ENCODE assay signal across 24 cellular contexts in genomic region chr1:112146201-112146715, GRCh38.
"Had no signal": no experiment of that assay in that cellular context is flagged by ENCODE, and none has a peak within 500 bp of the region (broad histone marks: within the 10 kb centered on the region; RNA-seq: fewer than 3 reads in every experiment).

No MANE protein-coding gene starts in this region.

- H3K27ac ChIP-seq: adrenal gland, ascending aorta, brain microvascular endothelial cell, colonic mucosa, prostate gland, transverse colon, uterus had no signal

- H3K9me3 ChIP-seq: adrenal gland, colonic mucosa, prostate gland, uterus had no signal

- ATAC-seq: activated T-helper 17 cell treated with anti-CD3 and anti-CD28 coated beads, Interleukin-2, amount 50 U/mL, for 72 hours; effector memory CD8-positive, alpha-beta T cell; esophagus mucosa; natural killer cell treated with Interleukin-12 subunit alpha and Interleukin-12 subunit beta and Interleukin-15 and Interleukin-18, amount 100 ng/mL, for 72 hours; stimulated activated naive B cell treated with anti-CD40 and anti-IgM and Interleukin-4, amounts not matched to agents 10 μg/mL and 1 μg/mL and 100 μg/mL, for 72 hours had no signal

- DNase-seq: activated CD4-positive, alpha-beta T cell treated with anti-CD3 and anti-CD28 coated beads for 1 hour; activated CD4-positive, alpha-beta T cell treated with anti-CD3 and anti-CD28 coated beads, Interleukin-2, amount 50 U/mL, for 1 hour; activated naive CD4-positive, alpha-beta T cell; activated T-cell treated with anti-CD3 and anti-CD28 coated beads, Interleukin-2, amount 50 U/mL, for 1 hour; adrenal gland; brain microvascular endothelial cell; colonic mucosa; effector memory CD8-positive, alpha-beta T cell; foreskin melanocyte; glutamatergic neuron; hippocampal formation; left ventricle myocardium inferior; mammary epithelial cell; stimulated activated CD4-positive, alpha-beta T cell treated with anti-CD3 and anti-CD28 coated beads, Interleukin-2, amount 100 ng/mL, for 48 hours; stimulated activated CD8-positive, alpha-beta memory T cell treated with anti-CD3 and anti-CD28 coated beads, Interleukin-4, amount 100 ng/mL, for 48 hours; stimulated activated naive B cell treated with anti-CD40 and anti-IgM and Interleukin-4, amounts not matched to agents 10 μg/mL and 1 μg/mL and 100 μg/mL, for 72 hours; transverse colon; uterus had no signal

- H3K4me1 ChIP-seq: adrenal gland, ascending aorta, colonic mucosa, prostate gland, transverse colon, uterus had no signal

- H3K27me3 ChIP-seq: ascending aorta, brain microvascular endothelial cell, colonic mucosa, transverse colon, uterus had no signal

- H3K4me3 ChIP-seq: adrenal gland, ascending aorta, colonic mucosa, dorsolateral prefrontal cortex, left ventricle myocardium inferior, prostate gland, transverse colon, uterus had no signal

- H3K36me3 ChIP-seq: adrenal gland, ascending aorta, brain microvascular endothelial cell, colonic mucosa, left ventricle myocardium inferior, prostate gland, transverse colon, uterus had no signal
